8 cellular contexts compared by ENCODE assay signal in genomic region chr3:136753112-136753939, GRCh38. TPM values are rescaled to one million over a fixed set of nuclear protein-coding genes. Genes with fewer than 3 reads are reported as not detected.
DNase-seq lines count a peak whose midpoint lies in the region; ATAC-seq, FAIRE-seq and TF ChIP-seq lines count a peak whose summit lies in the region.

No MANE protein-coding gene starts in this region.

- peak overlapping the region; percentile 92 for H3K9ac ChIP-seq in DND-41 (ENCODE audit: low read depth, low read length)
- H3K9ac ChIP-seq in kidney (ENCODE audit: low read length in 2 of 2): peak overlapping the region; percentile 85 to 97

- H3K27ac ChIP-seq in DND-41 (ENCODE audit: low read length) (peak overlapping the region; percentile 97), KOPT-K1 (ENCODE audit: low read depth, low read length, poor library complexity, severe bottlenecking) (peak overlapping the region; percentile 96), angular gyrus (ENCODE audit: low read depth, low read length) (peak overlapping the region; percentile 98), kidney (ENCODE audit: low read depth in 2 of 2, low read length in 2 of 2) (peak overlapping the region; percentile 98), temporal lobe (ENCODE audit: low read depth, low read length) (peak overlapping the region; percentile 99)

- H3K4me3 ChIP-seq in DND-41 (ENCODE audit: low read depth in 1 of 2, low read length in 2 of 2) (peak overlapping the region; percentile 46 to 69), kidney (ENCODE audit: low read length in 2 of 2) (peak overlapping the region; percentile 83 to 89)

- no peak for FAIRE-seq in kidney (lab: Jason Lieb, UNC)

- H3K4me2 ChIP-seq in DND-41 (ENCODE audit: insufficient read depth, low read length): peak overlapping the region; percentile 67

- H3K27me3 ChIP-seq in DND-41 (ENCODE audit: insufficient read depth, low read length, poor library complexity): no peaks in the 10 kb centered on the region

- intact Hi-C loops in kidney (cut with DNase I): loop anchor here (10.0 kb wide), 1 partner anchor 261 kb away; no protein-coding TSS in a partner anchor

- peak; percentile 60 for TF ChIP-seq CTCF in DND-41 (IDR thresholded peaks at IDR 0.05; ENCODE audit: borderline replicate concordance, extremely low read depth, low read length, poor library complexity, severe bottlenecking)
- TF ChIP-seq CTCF in kidney (IDR thresholded peaks at IDR 0.05; ENCODE audit: borderline replicate concordance, extremely low read depth, insufficient read depth): peak; percentile 35

- H3K9me3 ChIP-seq in DND-41 (ENCODE audit: insufficient read depth, low read length, severe bottlenecking) (no peaks in the 10 kb centered on the region), KOPT-K1 (ENCODE audit: insufficient read depth, low read length, poor library complexity, severe bottlenecking) (no peaks in the 10 kb centered on the region), kidney (ENCODE audit: control insufficient read depth in 1 of 2, low read length in 2 of 2) (no peaks in the 10 kb centered on the region)

- peaks cover 47% of the 10 kb centered on the region for H3K79me2 ChIP-seq in DND-41 (ENCODE audit: insufficient read depth, low read length)

- H4K20me1 ChIP-seq in DND-41 (ENCODE audit: insufficient read depth, low read length): no peaks in the 10 kb centered on the region; the same call in 1 of the 2 replicates

- DNase-seq in DND-41 (no peak), kidney (no peak), NCI-H128 (lab: John Stamatoyannopoulos, UW; ENCODE audit: unreplicated experiment) (no peak)

- peaks cover 34% of the 10 kb centered on the region for H3K4me1 ChIP-seq in DND-41 (ENCODE audit: insufficient read depth, low read length)
- peaks cover 2 to 16% of the 10 kb centered on the region in 2 donors for H3K4me1 ChIP-seq in kidney (ENCODE audit: control insufficient read depth in 1 of 2, insufficient read depth in 1 of 2, low read depth in 1 of 2, low read length in 2 of 2)

- peak overlapping the region; percentile 86 for H2AFZ ChIP-seq in DND-41 (ENCODE audit: low read depth, low read length)

- ATAC-seq in DND-41 (ENCODE audit: insufficient read depth, low read depth): peak; percentile 24; the same call in 2 of the 3 replicates
- no peak for ATAC-seq in HG02840 (IDR thresholded peaks at IDR 0.05; ENCODE audit: low FRiP score, unreplicated experiment)
- ATAC-seq in HG02678 (IDR thresholded peaks at IDR 0.05; ENCODE audit: unreplicated experiment): no peak

- H3K36me3 ChIP-seq in DND-41 (ENCODE audit: insufficient read depth, low read length) (no peaks in the 10 kb centered on the region; the same call in 1 of the 2 replicates), KOPT-K1 (ENCODE audit: insufficient read depth, low read length) (no peaks in the 10 kb centered on the region), kidney (ENCODE audit: control insufficient read depth in 1 of 2, insufficient read depth in 2 of 2, low read length in 2 of 2) (no peaks in the 10 kb centered on the region)

RNA-seq across cellular contexts. Expression of gene STAG1, which starts 1.1 kb away (rescaled TPM):
- total RNA-seq in kidney (49.9 TPM), temporal lobe (64.9 TPM)
- polyA plus RNA-seq in kidney (ENCODE audit: insufficient read depth, low read depth, low replicate concordance): 7.8 TPM
